ENCODE assay signal across 21 cellular contexts in genomic region chr2:225512873-225513580, GRCh38.
DNase-seq lines count a peak whose midpoint lies in the region; ATAC-seq, FAIRE-seq and TF ChIP-seq lines count a peak whose summit lies in the region.
"Had no signal": no experiment of that assay in that cellular context is flagged by ENCODE, and none has a peak within 500 bp of the region (broad histone marks: within the 10 kb centered on the region; RNA-seq: fewer than 3 reads in every experiment).

No MANE protein-coding gene starts in this region.

- H4K8ac ChIP-seq in neuronal stem cell (ENCODE audit: low read depth, low read length) = no peak overlapping the region

- no peak overlapping the region for H2AK5ac ChIP-seq in neuronal stem cell (ENCODE audit: low read depth, low read length)

- no peaks in the 10 kb centered on the region for H3K27me3 ChIP-seq in bronchial epithelial cell (ENCODE audit: control insufficient read depth, insufficient read depth, low read length)
- no peaks in the 10 kb centered on the region for H3K27me3 ChIP-seq in neuronal stem cell (ENCODE audit: control insufficient read depth in 3 of 3, insufficient read depth in 3 of 3, low read depth in 1 of 3, low read length in 3 of 3)
- H3K27me3 ChIP-seq in gastrocnemius medialis = no peaks in the 10 kb centered on the region
- H3K27me3 ChIP-seq: BLaER1 treated with 17β-estradiol and CSF1 and Interleukin-3, amounts not matched to agents 10 nM and 100 nM; foreskin keratinocyte had no signal

- H2BK120ac ChIP-seq in neuronal stem cell (ENCODE audit: low read depth, low read length) = no peak overlapping the region

- DNase-seq in Daoy (ENCODE audit: low read depth) (peak; percentile 2), LHCN-M2 (ENCODE audit: low read depth) (peak; percentile 7), bronchial epithelial cell (ENCODE audit: low read depth) (peak; percentile 60), neuronal stem cell (ENCODE audit: low spot score) (no peak), sciatic nerve (ENCODE audit: low spot score) (no peak), gastrocnemius medialis (no peak), COLO668 (lab: John Stamatoyannopoulos, UW; ENCODE audit: unreplicated experiment) (no peak)
- DNase-seq: activated CD4-positive, alpha-beta T cell treated with anti-CD3 and anti-CD28 coated beads for 4 hours; activated naive CD4-positive, alpha-beta T cell treated with anti-CD3 and anti-CD28 coated beads for 36 hours; DND-41; effector CD4-positive, alpha-beta T cell; foreskin keratinocyte; naive B cell; NCI-H1105 treated with DMSO at 0.1 percent for 48 hours; NCI-H345; SIG-M5; substantia nigra; T-helper 9 cell had no signal

- in situ Hi-C loops in gastrocnemius medialis (cut with MboI; ENCODE audit: low sequenced_read_pairs in 4 of 4) = no loop called here

- no peaks in the 10 kb centered on the region for H3K79me1 ChIP-seq in neuronal stem cell (ENCODE audit: low read depth, low read length)

- H3K9ac ChIP-seq in neuronal stem cell (ENCODE audit: low read depth, low read length, poor library complexity) = no peak overlapping the region
- H3K9ac ChIP-seq: BLaER1 treated with 17β-estradiol and CSF1 and Interleukin-3, amounts not matched to agents 10 nM and 100 nM had no signal

- TF ChIP-seq CTCF in bronchial epithelial cell (IDR thresholded peaks at IDR 0.05; ENCODE audit: insufficient read depth, low read length, severe bottlenecking) (no peak), gastrocnemius medialis (IDR thresholded peaks at IDR 0.05 in 4 of 5, conservative IDR thresholded peaks at IDR 0.05 in 1 of 5) (no peak)

- no peak overlapping the region for H2BK12ac ChIP-seq in neuronal stem cell (ENCODE audit: low read length)

- no peak overlapping the region for H3K4me2 ChIP-seq in neuronal stem cell (ENCODE audit: insufficient read depth, low read length, poor library complexity, severe bottlenecking)
- H3K4me2 ChIP-seq: BLaER1 treated with 17β-estradiol and CSF1 and Interleukin-3, amounts not matched to agents 10 nM and 100 nM had no signal

- no peak overlapping the region for H2BK15ac ChIP-seq in neuronal stem cell (ENCODE audit: low read length)

- ATAC-seq in GM18868 (IDR thresholded peaks at IDR 0.05; ENCODE audit: unreplicated experiment) = no peak
- ATAC-seq in sciatic nerve = no peak
- no peak for ATAC-seq in gastrocnemius medialis
- ATAC-seq: foreskin keratinocyte had no signal

- no peak overlapping the region for H3K4ac ChIP-seq in neuronal stem cell (ENCODE audit: low read length)

- no peaks in the 10 kb centered on the region for H3K9me3 ChIP-seq in neuronal stem cell (replicated peaks in 1 of 2; ENCODE audit: control insufficient read depth in 2 of 2, insufficient read depth in 1 of 2, low read depth in 1 of 2, low read length in 2 of 2)
- H3K9me3 ChIP-seq in gastrocnemius medialis = no peaks in the 10 kb centered on the region
- H3K9me3 ChIP-seq: BLaER1 treated with 17β-estradiol and CSF1 and Interleukin-3, amounts not matched to agents 10 nM and 100 nM; prostate gland had no signal

- no peak for TF ChIP-seq POLR2A in gastrocnemius medialis (IDR thresholded peaks at IDR 0.05)

- H3K4me1 ChIP-seq in neuronal stem cell (ENCODE audit: control insufficient read depth in 2 of 2, insufficient read depth in 1 of 2, low read depth in 1 of 2, low read length in 2 of 2) (no peaks in the 10 kb centered on the region), gastrocnemius medialis (no peaks in the 10 kb centered on the region)
- H3K4me1 ChIP-seq: BLaER1 treated with 17β-estradiol and CSF1 and Interleukin-3, amounts not matched to agents 10 nM and 100 nM; foreskin keratinocyte; prostate gland had no signal

- H3K27ac ChIP-seq in neuronal stem cell (replicated peaks; ENCODE audit: low read length) (no peak overlapping the region), gastrocnemius medialis (no peak overlapping the region)
- H3K27ac ChIP-seq: BLaER1 treated with 17β-estradiol and CSF1 and Interleukin-3, amounts not matched to agents 10 nM and 100 nM; foreskin keratinocyte; prostate gland had no signal

- H3K18ac ChIP-seq in neuronal stem cell (ENCODE audit: low read length) = peak overlapping the region; percentile 31

- intact Hi-C loops in sciatic nerve (cut with DNase I) (loop anchor here (5.0 kb wide), 1 partner anchor 1929 kb away; no protein-coding TSS in a partner anchor), gastrocnemius medialis (cut with DNase I; ENCODE audit: low total_unique reads) (no loop called here)

- no peak overlapping the region for H4K91ac ChIP-seq in neuronal stem cell (ENCODE audit: low read depth, low read length, poor library complexity)

- no peak overlapping the region for H3K23ac ChIP-seq in neuronal stem cell (ENCODE audit: low read depth, low read length, poor library complexity)

- no CpG with 5 or more reads among the region's 10 CpGs for WGBS in neuronal stem cell (ENCODE audit: extremely low coverage in 2 of 2, insufficient read length in 2 of 2, insufficient replicate concordance in 1 of 2), 2 donors

- no peak overlapping the region for H2BK5ac ChIP-seq in neuronal stem cell (ENCODE audit: low read length)

- FAIRE-seq in bronchial epithelial cell (lab: Jason Lieb, UNC) = no peak

- H3K36me3 ChIP-seq in bronchial epithelial cell (ENCODE audit: control insufficient read depth, insufficient read depth, low read length) (no peaks in the 10 kb centered on the region), neuronal stem cell (replicated peaks in 1 of 2; ENCODE audit: control insufficient read depth in 2 of 2, insufficient read depth in 2 of 2, low read length in 2 of 2) (no peaks in the 10 kb centered on the region), gastrocnemius medialis (no peaks in the 10 kb centered on the region)
- H3K36me3 ChIP-seq: BLaER1 treated with 17β-estradiol and CSF1 and Interleukin-3, amounts not matched to agents 10 nM and 100 nM; prostate gland had no signal

- H3K14ac ChIP-seq in neuronal stem cell (ENCODE audit: low read length) = no peak overlapping the region

- H3K4me3 ChIP-seq in bronchial epithelial cell (ENCODE audit: low read depth, low read length) = no peak overlapping the region
- no peak overlapping the region for H3K4me3 ChIP-seq in neuronal stem cell (ENCODE audit: low read length in 2 of 2)
- H3K4me3 ChIP-seq in gastrocnemius medialis = no peak overlapping the region
- H3K4me3 ChIP-seq: BLaER1 treated with 17β-estradiol and CSF1 and Interleukin-3, amounts not matched to agents 10 nM and 100 nM; prostate gland had no signal

- H2AFZ ChIP-seq in neuronal stem cell (ENCODE audit: low read length) = no peak overlapping the region

Comparison
In these comparisons a context has a peak if more than half of its experiments do, and no peak if none do; other contexts are left out.
1. DNase-seq: peak in Daoy (single experiment), LHCN-M2 (single experiment) and bronchial epithelial cell (single experiment); none in neuronal stem cell (single experiment), sciatic nerve (single experiment), gastrocnemius medialis (0 of 2) and COLO668 (single experiment).